Comparison of ENCODE assay signal across 17 cellular contexts in genomic region chr9:811101-811531, GRCh38. TPM values are rescaled to one million over a fixed set of nuclear protein-coding genes. Genes with fewer than 3 reads are reported as not detected.
DNase-seq lines count a peak whose midpoint lies in the region; ATAC-seq, FAIRE-seq and TF ChIP-seq lines count a peak whose summit lies in the region.
"Had no signal": no experiment of that assay in that cellular context is flagged by ENCODE, and none has a peak within 500 bp of the region (broad histone marks: within the 10 kb centered on the region; RNA-seq: fewer than 3 reads in every experiment).

No MANE protein-coding gene starts in this region.

- no peak overlapping the region for H3K27ac ChIP-seq in IMR-90 (ENCODE audit: insufficient read depth, low read length)
- H3K27ac ChIP-seq in lower lobe of right lung, result no peak overlapping the region
- no peak overlapping the region for H3K27ac ChIP-seq in tibial artery
- H3K27ac ChIP-seq: BLaER1 had no signal

- H3K4me1 ChIP-seq in IMR-90 (ENCODE audit: control insufficient read depth, insufficient read depth, low read length), result no peaks in the 10 kb centered on the region
- no peaks in the 10 kb centered on the region for H3K4me1 ChIP-seq in lower lobe of right lung
- no peaks in the 10 kb centered on the region for H3K4me1 ChIP-seq in tibial artery
- H3K4me1 ChIP-seq: BLaER1 had no signal

- no peak overlapping the region for H3K18ac ChIP-seq in IMR-90 (ENCODE audit: low read depth, low read length)

- TF ChIP-seq CTCF in IMR-90 (conservative IDR thresholded peaks at IDR 0.05; ENCODE audit: low read depth, low read length), result no peak
- TF ChIP-seq CTCF in bronchial epithelial cell (IDR thresholded peaks at IDR 0.05; ENCODE audit: insufficient read depth, low read length, severe bottlenecking), result no peak
- no peak for TF ChIP-seq CTCF in lower lobe of right lung (IDR thresholded peaks at IDR 0.05)
- no peak for TF ChIP-seq CTCF in nephron progenitor cell (IDR thresholded peaks at IDR 0.05)
- no peak for TF ChIP-seq CTCF in tibial artery (IDR thresholded peaks at IDR 0.05)

- no peak overlapping the region for H2BK15ac ChIP-seq in IMR-90 (ENCODE audit: low read depth, low read length)

- H3K36me3 ChIP-seq in IMR-90 (ENCODE audit: control insufficient read depth, insufficient read depth, low read length) (no peaks in the 10 kb centered on the region), bronchial epithelial cell (ENCODE audit: control insufficient read depth, insufficient read depth, low read length) (no peaks in the 10 kb centered on the region), lower lobe of right lung (no peaks in the 10 kb centered on the region), tibial artery (no peaks in the 10 kb centered on the region)
- H3K36me3 ChIP-seq: BLaER1 had no signal

- H3K27ac Mint-ChIP-seq in nephron progenitor cell, result no peak overlapping the region
- H3K27ac Mint-ChIP-seq: activated CD4-positive, alpha-beta memory T cell treated with anti-CD3 and anti-CD28 coated beads, Interleukin-2, amount 10 ng/mL, durations not matched to agents 7 days and 5 days; immature natural killer cell; type B pancreatic cell had no signal

- BruUV-seq in IMR-90 (replicated peaks; lab: Mats Ljungman, UMichigan), result no TSS peak

- ATAC-seq in IMR-90 (ENCODE audit: low read depth) (peak; percentile 84), lower lobe of right lung (peak; percentile 84 to 89), GM18519 (IDR thresholded peaks at IDR 0.05; ENCODE audit: low FRiP score, unreplicated experiment) (no peak)
- ATAC-seq: K562 had no signal

- no peak overlapping the region for H4K91ac ChIP-seq in IMR-90 (ENCODE audit: insufficient read depth, low read depth, low read length)

- H3K4ac ChIP-seq in IMR-90 (ENCODE audit: low read depth, low read length), result no peak overlapping the region

- H3K79me1 ChIP-seq in IMR-90 (ENCODE audit: low read depth in 1 of 2, low read length in 2 of 2), result no peaks in the 10 kb centered on the region

- H3K4me2 ChIP-seq in IMR-90 (ENCODE audit: low read depth, low read length), result no peak overlapping the region
- H3K4me2 ChIP-seq: BLaER1 had no signal

- H3K4me1 Mint-ChIP-seq in nephron progenitor cell, result no peaks in the 10 kb centered on the region
- H3K4me1 Mint-ChIP-seq: activated CD4-positive, alpha-beta memory T cell treated with anti-CD3 and anti-CD28 coated beads, Interleukin-2, amount 10 ng/mL, durations not matched to agents 7 days and 5 days; immature natural killer cell had no signal

- no peak overlapping the region for H3K14ac ChIP-seq in IMR-90 (replicated peaks; ENCODE audit: low read depth, low read length)

- H4K5ac ChIP-seq in IMR-90 (ENCODE audit: low read depth, low read length), result no peak overlapping the region

- no peaks in the 10 kb centered on the region for H3K9me3 Mint-ChIP-seq in nephron progenitor cell
- H3K9me3 Mint-ChIP-seq: activated CD4-positive, alpha-beta memory T cell treated with anti-CD3 and anti-CD28 coated beads, Interleukin-2, amount 10 ng/mL, durations not matched to agents 7 days and 5 days; immature natural killer cell; type B pancreatic cell had no signal

- CTCF ChIA-PET in IMR-90 (lab: Yijun Ruan, JAX), result interaction anchor here (1.3 to 1.4 kb wide), 2 partner anchors 198 kb away, joined by 4 to 5 read pairs; no protein-coding TSS in a partner anchor

- no peak overlapping the region for H3K9ac ChIP-seq in IMR-90 (ENCODE audit: low read depth, low read length)
- H3K9ac ChIP-seq: BLaER1 had no signal

- dilution Hi-C loops in IMR-90 (cut with HindIII; ENCODE audit: low sequenced_read_pairs, unreplicated experiment), result no loop called here

- DNase-seq in Daoy (ENCODE audit: low read depth) (peak; percentile 51), IMR-90 (peak; percentile 60), bronchial epithelial cell (ENCODE audit: low read depth) (peak; percentile 94), lower lobe of right lung (peak; percentile 83), nephron progenitor cell (no peak), tibial artery (no peak), cerebellar nuclear complex (lab: John Stamatoyannopoulos, UW) (no peak)
- DNase-seq: activated CD4-positive, alpha-beta memory T cell treated with anti-CD3 and anti-CD28 coated beads, Interleukin-2, amount 10 ng/mL, durations not matched to agents 7 days and 5 days; foreskin melanocyte; immature natural killer cell; NCI-H1694; NCI-H774; stimulated activated CD4-positive, alpha-beta T cell treated with anti-CD3 and anti-CD28 coated beads, Interleukin-1b, Interleukin-23, amount 100 ng/mL, for 48 hours had no signal

- intact Hi-C loops in IMR-90 (cut with micrococcal nuclease) (no loop called here), lower lobe of right lung (cut with DNase I) (no loop called here), tibial artery (cut with DNase I; ENCODE audit: low total_unique reads) (no loop called here)

- no peaks in the 10 kb centered on the region for H3K36me3 Mint-ChIP-seq in nephron progenitor cell (ENCODE audit: low read depth)
- H3K36me3 Mint-ChIP-seq: immature natural killer cell, type B pancreatic cell had no signal

- no peak overlapping the region for H3K56ac ChIP-seq in IMR-90 (ENCODE audit: extremely low read depth, insufficient read depth, low read length)

- H2BK5ac ChIP-seq in IMR-90 (ENCODE audit: low read depth, low read length, poor library complexity, severe bottlenecking), result no peak overlapping the region

- H2AK9ac ChIP-seq in IMR-90 (replicated peaks; ENCODE audit: low read depth, low read length, poor library complexity), result no peak overlapping the region

- H3K4me3 Mint-ChIP-seq in nephron progenitor cell, result no peak overlapping the region
- H3K4me3 Mint-ChIP-seq: activated CD4-positive, alpha-beta memory T cell treated with anti-CD3 and anti-CD28 coated beads, Interleukin-2, amount 10 ng/mL, durations not matched to agents 7 days and 5 days; immature natural killer cell; type B pancreatic cell had no signal

- H3K27me3 ChIP-seq in IMR-90 (ENCODE audit: control insufficient read depth, insufficient read depth, low read length), result no peaks in the 10 kb centered on the region
- no peaks in the 10 kb centered on the region for H3K27me3 ChIP-seq in bronchial epithelial cell (ENCODE audit: control insufficient read depth, insufficient read depth, low read length)
- no peaks in the 10 kb centered on the region for H3K27me3 ChIP-seq in lower lobe of right lung (ENCODE audit: low read depth)
- H3K27me3 ChIP-seq in tibial artery, result peaks cover 0 to 3% of the 10 kb centered on the region in 2 donors
- H3K27me3 ChIP-seq: BLaER1 had no signal

- peaks cover 3% of the 10 kb centered on the region for H3K27me3 Mint-ChIP-seq in nephron progenitor cell (ENCODE audit: low read depth, poor library complexity)

- WGBS in IMR-90 (ENCODE audit: extremely low coverage in 2 of 2, insufficient read length in 1 of 2), 2 experiments, result 0% methylated on average over 1 of the region's 6 CpGs; no CpG with 5 or more reads in 1 of the 2 experiments

- H3K9me3 ChIP-seq in IMR-90 (ENCODE audit: control insufficient read depth, insufficient read depth, low read length), result no peaks in the 10 kb centered on the region
- H3K9me3 ChIP-seq in lower lobe of right lung, result no peaks in the 10 kb centered on the region
- no peaks in the 10 kb centered on the region for H3K9me3 ChIP-seq in tibial artery
- H3K9me3 ChIP-seq: BLaER1 had no signal

- TF ChIP-seq POLR2A in IMR-90 (IDR thresholded peaks at IDR 0.05; ENCODE audit: low read depth, low read length), result no peak

- in situ Hi-C loops in IMR-90 (cut with MboI; ENCODE audit: low sequenced_read_pairs), result no loop called here

- H3K9me1 ChIP-seq in IMR-90 (ENCODE audit: insufficient read depth, low read length), result no peaks in the 10 kb centered on the region

- TF ChIP-seq RAD21 in IMR-90 (IDR thresholded peaks at IDR 0.05; ENCODE audit: low read length), result no peak

- H4K20me1 ChIP-seq in IMR-90 (ENCODE audit: insufficient read depth, low read length), result no peaks in the 10 kb centered on the region
- H4K20me1 ChIP-seq: BLaER1 had no signal

- H2AFZ ChIP-seq in IMR-90 (replicated peaks; ENCODE audit: low read length, poor library complexity), result no peak overlapping the region

- POLR2A ChIA-PET in IMR-90 (lab: Charles Lee; ENCODE audit: unreplicated experiment), result no interaction called here

- no peak overlapping the region for H2AK5ac ChIP-seq in IMR-90 (ENCODE audit: low read depth, low read length)

- peak; percentile 91 for FAIRE-seq in bronchial epithelial cell (lab: Jason Lieb, UNC)
- FAIRE-seq: K562 had no signal

- H2BK120ac ChIP-seq in IMR-90 (ENCODE audit: low read depth, low read length), result no peak overlapping the region

- H3K4me3 ChIP-seq in IMR-90 (ENCODE audit: insufficient read depth, low read depth, low read length) (no peak overlapping the region), bronchial epithelial cell (ENCODE audit: low read depth, low read length) (no peak overlapping the region), lower lobe of right lung (no peak overlapping the region), tibial artery (no peak overlapping the region)
- H3K4me3 ChIP-seq: BLaER1, K562 had no signal

- no peak overlapping the region for H4K8ac ChIP-seq in IMR-90 (ENCODE audit: low read depth in 2 of 2, low read length in 2 of 2)

- H2BK20ac ChIP-seq in IMR-90 (ENCODE audit: low read depth, low read length), result no peak overlapping the region

- H3K23ac ChIP-seq in IMR-90 (ENCODE audit: low read depth, low read length), result no peak overlapping the region

TF ChIP-seq in IMR-90, 13 proteins besides CTCF, POLR2A, EP300 and RAD21:
- TF ChIP-seq CEBPB (IDR thresholded peaks at IDR 0.05; ENCODE audit: low read depth, low read length) (no peak), MAZ (IDR thresholded peaks at IDR 0.05; ENCODE audit: borderline replicate concordance, low read depth, low read length) (no peak), CHD1 (IDR thresholded peaks at IDR 0.05; ENCODE audit: low read depth, low read length) (no peak), NFE2L2 (IDR thresholded peaks at IDR 0.05; ENCODE audit: low read depth, low read length) (no peak)

RNA-seq across cellular contexts. Expression of gene DMRT1, which starts 30.4 kb away (rescaled TPM):
- 0.46 and 0.60 TPM in 2 replicates for total RNA-seq in Daoy (2014; rRNA removed; shearing (Covaris generic))
- total RNA-seq in IMR-90 (2012; rRNA removed) (under 0.01 TPM in 1 of 2 replicates, not detected in the other), bronchial epithelial cell (not detected in 2 replicates), lower lobe of right lung (not detected)
- not detected in 2 replicates for polyA plus RNA-seq in IMR-90 (2012; rRNA removed)
- not detected in 2 replicates for polyA plus RNA-seq in IMR-90 (2012; cell fraction: cytosol; rRNA removed)
- polyA plus RNA-seq in IMR-90 (2012; cell fraction: nucleus; rRNA removed; ENCODE audit: low replicate concordance), result not detected in 2 replicates
- total RNA-seq: activated CD4-positive, alpha-beta memory T cell treated with anti-CD3 and anti-CD28 coated beads, Interleukin-2, amount 10 ng/mL, durations not matched to agents 7 days and 5 days; K562 had no signal
- polyA plus RNA-seq: immature natural killer cell, K562 had no signal

Comparison
In these comparisons a context has a peak if more than half of its experiments do, and no peak if none do; other contexts are left out.
1. DNase-seq: peak in Daoy (single experiment), IMR-90 (single experiment), bronchial epithelial cell (single experiment) and lower lobe of right lung (single experiment); none in nephron progenitor cell (single experiment), tibial artery (0 of 2) and cerebellar nuclear complex (0 of 2).